7 cellular contexts compared by ENCODE assay signal in the genomic region with DNA sequence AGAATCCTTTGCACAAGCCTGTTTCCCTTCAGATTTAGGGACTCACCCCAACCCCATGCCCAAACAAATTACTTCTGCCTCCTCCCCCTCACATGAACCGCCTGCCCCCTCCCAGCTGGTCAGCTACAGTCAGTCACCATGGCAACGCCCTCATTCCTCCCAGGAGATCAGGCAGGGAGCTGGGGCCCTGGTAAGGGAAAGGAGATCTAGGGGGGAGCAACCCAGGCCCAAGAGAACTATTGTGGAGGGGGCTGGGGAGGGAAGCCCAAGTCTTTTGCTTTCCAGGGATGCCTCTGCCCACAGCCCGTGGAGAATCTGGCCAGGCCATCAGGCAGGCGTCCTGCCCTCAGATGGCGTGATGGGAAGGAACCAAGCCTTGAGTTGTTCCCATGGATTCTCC. TPM values are rescaled to one million over a fixed set of nuclear protein-coding genes. Genes with fewer than 3 reads are reported as not detected.
A peak's percentile ranks its signal among the peaks of the same experiment; 100 is the strongest.
DNase-seq lines count a peak whose midpoint lies in the region; FAIRE-seq and TF ChIP-seq lines count a peak whose summit lies in the region.
"Had no signal": no experiment of that assay in that cellular context is flagged by ENCODE, and none has a peak within 500 bp of the region (broad histone marks: within the 10 kb centered on the region; RNA-seq: fewer than 3 reads in every experiment).

No MANE protein-coding gene starts in this region.

- no TSS peak for BruUV-seq in Calu3 (replicated peaks; lab: Mats Ljungman, UMichigan)

- DNase-seq in cardiac muscle cell (ENCODE audit: low read depth in 1 of 2, low spot score in 1 of 2) (peak; percentile 42 to 63), right atrium auricular region (ENCODE audit: low spot score) (no peak), fibroblast of peridontal ligament (ENCODE audit: extremely low read depth) (peak; percentile 54), urothelium cell line (ENCODE audit: low spot score) (peak; percentile 46), Calu3 (no peak), middle frontal gyrus (ENCODE audit: extremely low spot score, low spot score) (no peak)

- TF ChIP-seq CTCF in cardiac muscle cell (IDR thresholded peaks at IDR 0.05; ENCODE audit: low read depth, low read length) = no peak
- no peak for TF ChIP-seq CTCF in right atrium auricular region (IDR thresholded peaks at IDR 0.05)
- no peak for TF ChIP-seq CTCF in Calu3 (IDR thresholded peaks at IDR 0.05; ENCODE audit: unreplicated experiment)

- peaks cover 30% of the 10 kb centered on the region for H3K4me1 ChIP-seq in cardiac muscle cell (ENCODE audit: low read depth)
- H3K4me1 ChIP-seq in right atrium auricular region = peaks cover 0 to 31% of the 10 kb centered on the region in 2 donors

- H3K27me3 Mint-ChIP-seq in Calu3 (ENCODE audit: unreplicated experiment) = peaks cover 83% of the 10 kb centered on the region

- H3K4me3 Mint-ChIP-seq in Calu3 (ENCODE audit: low read depth, unreplicated experiment) = no peak overlapping the region

- H3K36me3 Mint-ChIP-seq in Calu3 (ENCODE audit: insufficient read depth, unreplicated experiment) = no peaks in the 10 kb centered on the region

- peaks cover 10% of the 10 kb centered on the region for H3K4me1 Mint-ChIP-seq in Calu3 (ENCODE audit: low read depth, unreplicated experiment)

- no peak for FAIRE-seq in urothelium cell line (lab: Jason Lieb, UNC)

- H3K9me3 ChIP-seq in cardiac muscle cell (ENCODE audit: low read depth) (no peaks in the 10 kb centered on the region), right atrium auricular region (no peaks in the 10 kb centered on the region)

- peaks cover 11% of the 10 kb centered on the region for H3K27me3 ChIP-seq in cardiac muscle cell
- H3K27me3 ChIP-seq in right atrium auricular region = no peaks in the 10 kb centered on the region

- no peak overlapping the region for H3K27ac ChIP-seq in cardiac muscle cell
- no peak overlapping the region for H3K27ac ChIP-seq in right atrium auricular region
- H3K27ac ChIP-seq: SK-N-MC had no signal

- H3K4me3 ChIP-seq in cardiac muscle cell (no peak overlapping the region), right atrium auricular region (no peak overlapping the region)

- CTCF ChIA-PET in Calu3 (lab: Charles Lee) = no interaction called here

- intact Hi-C loops in Calu3 (cut with micrococcal nuclease; ENCODE audit: unreplicated experiment) = no loop called here

- H3K36me3 ChIP-seq in cardiac muscle cell (no peaks in the 10 kb centered on the region), right atrium auricular region (no peaks in the 10 kb centered on the region)

- H3K9me3 Mint-ChIP-seq in Calu3 (ENCODE audit: low read depth, unreplicated experiment) = no peaks in the 10 kb centered on the region

- no peak overlapping the region for H3K27ac Mint-ChIP-seq in Calu3 (ENCODE audit: unreplicated experiment)

RNA-seq across cellular contexts. Expression of a gene that starts 2.8 kb away (rescaled TPM):
- total RNA-seq in cardiac muscle cell (45.1 and 49.5 TPM in 2 replicates), right atrium auricular region (1 to 10 TPM; 2.4 to 3.3 TPM), Calu3 (2022) (0.95 and 2.0 TPM in 2 replicates)
- 38.6 and 43.2 TPM in 2 replicates for polyA plus RNA-seq in cardiac muscle cell

RNA-seq across cellular contexts. Expression of a gene that starts 15.7 kb away (rescaled TPM):
- total RNA-seq in cardiac muscle cell (274 and 275 TPM in 2 replicates), right atrium auricular region (100 to 1,000 TPM; 258 to 290 TPM), Calu3 (2022) (376 and 480 TPM in 2 replicates)
- polyA plus RNA-seq in cardiac muscle cell = 353 and 377 TPM in 2 replicates

RNA-seq across cellular contexts. Expression of a gene that starts 28.6 kb away (rescaled TPM):
- 2.0 and 11.0 TPM in 2 replicates for total RNA-seq in cardiac muscle cell
- polyA plus RNA-seq in cardiac muscle cell = 0.56 and 6.7 TPM in 2 replicates
- total RNA-seq in right atrium auricular region = 1 to 10 TPM; 1.0 to 2.6 TPM
- 1.2 and 1.6 TPM in 2 replicates for total RNA-seq in Calu3 (2022)

RNA-seq across cellular contexts. Expression of a gene that starts 36.2 kb away (rescaled TPM):
- total RNA-seq in cardiac muscle cell (228 and 243 TPM in 2 replicates), right atrium auricular region (10 to 100 TPM; 60.4 to 83.3 TPM), Calu3 (2022) (271 and 297 TPM in 2 replicates)
- 252 and 284 TPM in 2 replicates for polyA plus RNA-seq in cardiac muscle cell

RNA-seq across cellular contexts. Expression of a gene that starts 52.4 kb away (rescaled TPM):
- total RNA-seq in cardiac muscle cell (2.3 and 5.8 TPM in 2 replicates), right atrium auricular region (1 to 10 TPM; 1.7 to 4.5 TPM), Calu3 (2022) (0.86 and 1.2 TPM in 2 replicates)
- polyA plus RNA-seq in cardiac muscle cell = 0.99 and 1.9 TPM in 2 replicates

Comparison
In these comparisons a context has a peak if more than half of its experiments do, and no peak if none do; other contexts are left out.
1. DNase-seq: peak in cardiac muscle cell (2 of 2), fibroblast of peridontal ligament (single experiment) and urothelium cell line (single experiment); none in right atrium auricular region (single experiment), Calu3 (single experiment) and middle frontal gyrus (single experiment).
2. RNA of a gene that starts 2.8 kb away (total RNA-seq): 45.1 to 49.5 TPM in cardiac muscle cell; 2.4 to 3.3 TPM in right atrium auricular region and 0.95 to 2.0 TPM in Calu3; every median in the first group is over 10 times any median in the second.